ENCODE assay signal across 13 cellular contexts in the genomic region with DNA sequence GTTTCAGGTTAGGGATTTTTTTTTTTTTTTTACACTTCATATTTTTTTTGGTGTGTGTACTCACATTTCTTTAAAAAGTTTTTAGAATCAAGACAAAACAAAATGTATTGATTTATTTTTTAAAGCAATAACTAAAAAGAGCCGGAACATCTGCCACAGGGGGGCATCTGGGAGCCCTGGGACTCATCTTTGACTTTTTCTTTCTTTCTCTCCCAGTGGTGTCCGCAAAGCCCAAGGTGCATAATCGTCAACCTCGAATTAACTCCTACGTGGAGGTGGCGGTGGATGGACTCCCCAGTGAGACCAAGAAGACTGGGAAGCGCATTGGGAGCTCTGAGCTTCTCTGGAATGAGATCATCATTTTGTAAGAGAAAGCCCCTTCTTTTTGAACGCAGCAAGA.
DNase-seq lines count a peak whose midpoint lies in the region; ATAC-seq and TF ChIP-seq lines count a peak whose summit lies in the region.
"Had no signal": no experiment of that assay in that cellular context is flagged by ENCODE, and none has a peak within 500 bp of the region (broad histone marks: within the 10 kb centered on the region; RNA-seq: fewer than 3 reads in every experiment).

No MANE protein-coding gene starts in this region.

- DNase-seq in RWPE2 (ENCODE audit: low spot score) (no peak), fibroblast of mammary gland (ENCODE audit: low read depth) (peak; percentile 38), pons (ENCODE audit: low spot score) (peak; percentile 68), DMS53 treated with DMSO at 0.1 percent for 48 hours (lab: John Stamatoyannopoulos, UW; ENCODE audit: unreplicated experiment) (no peak), T-helper 2 cell (no peak)
- DNase-seq: activated CD4-positive, alpha-beta T cell treated with anti-CD3 and anti-CD28 coated beads for 36 hours; DMS53; lower lobe of right lung; SIG-M5 had no signal

- no peak overlapping the region for H3K4me3 ChIP-seq in RWPE2 (ENCODE audit: severe bottlenecking)
- H3K4me3 ChIP-seq in fibroblast of mammary gland (ENCODE audit: control insufficient read depth, low read depth, low read length), result no peak overlapping the region
- H3K4me3 ChIP-seq: lower lobe of right lung had no signal

- no peak overlapping the region for H3K27ac ChIP-seq in C4-2B
- no peak overlapping the region for H3K27ac ChIP-seq in RWPE2 (ENCODE audit: poor library complexity, severe bottlenecking)
- H3K27ac ChIP-seq: epithelial cell of prostate, lower lobe of right lung had no signal

- peaks cover 16% of the 10 kb centered on the region for H3K36me3 ChIP-seq in RWPE2 (ENCODE audit: low read depth)

- H3K27me3 ChIP-seq in RWPE2 (ENCODE audit: insufficient read depth, poor library complexity, severe bottlenecking), result no peaks in the 10 kb centered on the region

- no peaks in the 10 kb centered on the region for H3K9me3 ChIP-seq in RWPE2 (ENCODE audit: severe bottlenecking)
- H3K9me3 ChIP-seq: lower lobe of right lung had no signal

- no peaks in the 10 kb centered on the region for H3K4me1 ChIP-seq in RWPE2 (ENCODE audit: insufficient read depth, poor library complexity, severe bottlenecking)

- TF ChIP-seq CTCF in C4-2B (conservative IDR thresholded peaks at IDR 0.05) (0 out of 2 replicates have a peak, but pooled peaks have one; percentile 11), RWPE2 (IDR thresholded peaks at IDR 0.05; ENCODE audit: poor library complexity, severe bottlenecking) (peak; percentile 11), fibroblast of mammary gland (conservative IDR thresholded peaks at IDR 0.05; ENCODE audit: control insufficient read depth, insufficient read depth, low read depth, low read length) (peak; percentile 58)

- ATAC-seq in RWPE2 (ENCODE audit: low read depth) (no peak), HG03280 (IDR thresholded peaks at IDR 0.05; ENCODE audit: unreplicated experiment) (no peak), GM21723 (IDR thresholded peaks at IDR 0.05; ENCODE audit: unreplicated experiment) (no peak)
- ATAC-seq: activated CD4-positive, alpha-beta T cell treated with anti-CD3 and anti-CD28 coated beads for 36 hours; lower lobe of right lung had no signal

Comparison
In these comparisons a context has a peak if more than half of its experiments do, and no peak if none do; other contexts are left out.
1. DNase-seq: peak in fibroblast of mammary gland (single experiment) and pons (single experiment); none in RWPE2 (single experiment), DMS53 treated with DMSO at 0.1 percent for 48 hours (single experiment) and T-helper 2 cell (0 of 5).
2. Peak in every context shown above with its lines, with median percentiles within 50 percentile points of each other: CTCF ChIP-seq.